ENCODE assay signal across 24 cellular contexts in genomic region chrX:111822191-111822590, GRCh38. TPM values are rescaled to one million over a fixed set of nuclear protein-coding genes. Genes with fewer than 3 reads are reported as not detected.
"Had no signal": no experiment of that assay in that cellular context is flagged by ENCODE, and none has a peak within 500 bp of the region (broad histone marks: within the 10 kb centered on the region; RNA-seq: fewer than 3 reads in every experiment).

No MANE protein-coding gene starts in this region.

- DNase-seq: KBM-7, NCI-H1092, NCI-H1105 treated with DMSO at 0.1 percent for 48 hours, NCI-H1417 treated with DMSO at 0.1 percent for 48 hours, NCI-H146, NCI-H1694 treated with DMSO at 0.1 percent for 48 hours, NCI-H1930, NCI-H2081, NCI-H2107, NCI-H2227 treated with DMSO at 0.1 percent for 48 hours, NCI-H446, NCI-H510A, NCI-H524 treated with DMSO at 0.1 percent for 48 hours, NCI-H774, Right ventricle myocardium superior, RPMI8226, SIG-M5 had no signal

- H3K4me3 ChIP-seq: SJSA1, SK-N-MC had no signal

- H3K9me3 ChIP-seq: SJSA1 had no signal

- H3K27ac ChIP-seq: SJSA1, SK-N-MC had no signal

- H3K4me1 ChIP-seq: SJSA1 had no signal

- FAIRE-seq: RCC 7860 had no signal

- H3K36me3 ChIP-seq: SJSA1 had no signal

- H3K27me3 ChIP-seq: SJSA1 had no signal

RNA-seq across cellular contexts. Expression of gene TRPC5OS, which starts 53.8 kb away (rescaled TPM):
- total RNA-seq: HT-29; LHCN-M2; MCF 10A; Right ventricle myocardium superior; SJSA1; T-helper 1 cell treated with Interleukin-12 subunit alpha and Interleukin-12 subunit beta and Interleukin-4 antibody, amounts not matched to agents 30 ng/mL and 1 ng/mL, for 36 hours had no signal
